1 cellular context compared by ENCODE assay signal in genomic region chr3:171001957-171002694, GRCh38.
TF ChIP-seq lines count a peak whose summit lies in the region.

No MANE protein-coding gene starts in this region.

TF ChIP-seq in A549, 52 proteins besides CTCF, POLR2A, EP300 and RAD21 (continued from another document):
- TF ChIP-seq REST (IDR thresholded peaks at IDR 0.05), result no peak
- TF ChIP-seq ESRRA (IDR thresholded peaks at IDR 0.05; ENCODE audit: borderline replicate concordance, low read length), result no peak
- TF ChIP-seq ZFP36 (IDR thresholded peaks at IDR 0.05; ENCODE audit: borderline replicate concordance, partially characterized antibody), result no peak
- TF ChIP-seq NPAS2 (CRISPR knock-in tag; IDR thresholded peaks at IDR 0.05; ENCODE audit: borderline replicate concordance), result no peak
- no peak for TF ChIP-seq CHD2 (IDR thresholded peaks at IDR 0.05; ENCODE audit: low read length, partially characterized antibody)
- TF ChIP-seq HMGXB4 (CRISPR knock-in tag; IDR thresholded peaks at IDR 0.05; ENCODE audit: borderline replicate concordance), result no peak
- TF ChIP-seq ZC3H11A (IDR thresholded peaks at IDR 0.05), result no peak
- no peak for TF ChIP-seq HDAC2 (IDR thresholded peaks at IDR 0.05)
- TF ChIP-seq JUN (IDR thresholded peaks at IDR 0.05), result peak; percentile 51 to 70; a peak in 2 of 5 replicates
- TF ChIP-seq NFE2L2 (conservative IDR thresholded peaks at IDR 0.05; ENCODE audit: low read length), result no peak
- TF ChIP-seq MAFK (IDR thresholded peaks at IDR 0.05; ENCODE audit: partially characterized antibody), result peak; percentile 50
- TF ChIP-seq RARB (CRISPR knock-in tag; IDR thresholded peaks at IDR 0.05), result no peak
- no peak for TF ChIP-seq BCL3 (IDR thresholded peaks at IDR 0.05)
- TF ChIP-seq ZSCAN20 (CRISPR knock-in tag; IDR thresholded peaks at IDR 0.05), result no peak
- TF ChIP-seq FOSL2 (IDR thresholded peaks at IDR 0.05), result peak; percentile 80
- peak; percentile 93 for TF ChIP-seq FOSL2 (CRISPR knock-in tag; IDR thresholded peaks at IDR 0.05)
- peak in 1 of 2 experiments; percentile 71; a peak in 2 of 4 replicates for TF ChIP-seq CEBPB (IDR thresholded peaks at IDR 0.05)
- no peak for TF ChIP-seq RNF2 (IDR thresholded peaks at IDR 0.05; ENCODE audit: borderline replicate concordance, low read depth)
- TF ChIP-seq ZNF302 (CRISPR knock-in tag; IDR thresholded peaks at IDR 0.05), result no peak
TF ChIP-seq in A549: peak in this region for 8.
